ENCODE assay signal across 23 cellular contexts in the genomic region with DNA sequence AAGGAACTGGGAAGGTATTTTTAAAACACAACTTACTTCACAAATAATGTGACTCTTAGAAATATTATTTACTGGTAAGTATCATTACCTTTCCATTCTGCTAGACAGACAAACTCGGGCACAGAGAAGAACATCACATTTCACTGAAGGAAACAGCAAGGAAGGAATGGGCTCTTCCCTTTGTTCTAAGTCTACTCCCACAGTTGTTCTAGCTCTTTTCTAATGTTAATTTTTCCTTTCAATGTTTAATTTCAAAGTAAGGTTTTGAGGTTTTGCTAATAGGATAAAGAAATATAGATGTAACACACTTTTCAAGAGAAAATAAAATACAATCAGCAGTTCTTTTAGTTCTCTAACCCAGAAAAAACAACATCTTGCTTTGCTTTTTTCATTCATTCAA. TPM values are rescaled to one million over a fixed set of nuclear protein-coding genes. Genes with fewer than 3 reads are reported as not detected.
"Had no signal": no experiment of that assay in that cellular context is flagged by ENCODE, and none has a peak within 500 bp of the region (broad histone marks: within the 10 kb centered on the region; RNA-seq: fewer than 3 reads in every experiment).

No MANE protein-coding gene starts in this region.

- H3K36me3 ChIP-seq: tibial artery had no signal

- H3K4me3 Mint-ChIP-seq: activated B cell treated with CpG ODN at 0.5 μM for 24 hours; activated CD4-positive, alpha-beta memory T cell treated with anti-CD3 and anti-CD28 coated beads, Interleukin-2, amount 10 ng/mL, durations not matched to agents 7 days and 5 days; activated CD4-positive, alpha-beta T cell treated with anti-CD3 and anti-CD28 coated beads for 36 hours; activated naive CD4-positive, alpha-beta T cell treated with anti-CD3 and anti-CD28 coated beads, Interleukin-2, amount 10 ng/mL, durations not matched to agents 7 days and 5 days; activated naive CD8-positive, alpha-beta T cell treated with anti-CD3 and anti-CD28 coated beads, Interleukin-2, amount 50 U/mL, for 24 hours; activated T-cell treated with anti-CD3 and anti-CD28 coated beads, Interleukin-2, amount 50 U/mL, for 72 hours; dendritic cell treated with granulocyte-macrophage colony-stimulating factor and Interleukin-4, amounts not matched to agents 40 ng/mL and 50 ng/mL, for 4 days; natural killer cell; stimulated activated effector memory CD8-positive, alpha-beta T cell treated with anti-CD3 and anti-CD28 coated beads, Interleukin-12 subunit alpha, Interleukin-12 subunit beta, amount 100 ng/mL, for 72 hours; T-helper 17 cell had no signal

- H3K4me1 ChIP-seq: foreskin keratinocyte had no signal

- DNase-seq: activated B cell treated with CpG ODN at 0.5 μM for 24 hours; activated CD4-positive, alpha-beta memory T cell treated with anti-CD3 and anti-CD28 coated beads, Interleukin-2, amount 10 ng/mL, durations not matched to agents 7 days and 5 days; activated CD4-positive, alpha-beta T cell treated with anti-CD3 and anti-CD28 coated beads for 36 hours; activated effector memory CD4-positive, alpha-beta T cell treated with anti-CD3 and anti-CD28 coated beads, Interleukin-2, amount 50 U/mL, for 16 hours; activated naive CD4-positive, alpha-beta T cell treated with anti-CD3 and anti-CD28 coated beads, Interleukin-2, amount 10 ng/mL, durations not matched to agents 7 days and 5 days; activated naive CD8-positive, alpha-beta T cell treated with anti-CD3 and anti-CD28 coated beads, Interleukin-2, amount 50 U/mL, for 24 hours; activated T-cell treated with anti-CD3 and anti-CD28 coated beads, Interleukin-2, amount 50 U/mL, for 72 hours; body of pancreas; effector CD4-positive, alpha-beta T cell; foreskin keratinocyte; hypothalamus; natural killer cell; stimulated activated CD4-positive, alpha-beta T cell treated with anti-CD3 and anti-CD28 coated beads, Interleukin-2, amount 100 ng/mL, for 24 hours; T-helper 17 cell; tibial artery had no signal

- H3K4me1 Mint-ChIP-seq: activated B cell treated with CpG ODN at 0.5 μM for 24 hours; activated CD4-positive, alpha-beta memory T cell treated with anti-CD3 and anti-CD28 coated beads, Interleukin-2, amount 10 ng/mL, durations not matched to agents 7 days and 5 days; activated CD4-positive, alpha-beta T cell treated with anti-CD3 and anti-CD28 coated beads for 36 hours; activated naive CD4-positive, alpha-beta T cell treated with anti-CD3 and anti-CD28 coated beads, Interleukin-2, amount 10 ng/mL, durations not matched to agents 7 days and 5 days; activated naive CD8-positive, alpha-beta T cell treated with anti-CD3 and anti-CD28 coated beads, Interleukin-2, amount 50 U/mL, for 24 hours; natural killer cell; stimulated activated effector memory CD8-positive, alpha-beta T cell treated with anti-CD3 and anti-CD28 coated beads, Interleukin-12 subunit alpha, Interleukin-12 subunit beta, amount 100 ng/mL, for 72 hours; T-helper 17 cell had no signal

- H3K9me3 Mint-ChIP-seq: activated B cell treated with CpG ODN at 0.5 μM for 24 hours; activated CD4-positive, alpha-beta memory T cell treated with anti-CD3 and anti-CD28 coated beads, Interleukin-2, amount 10 ng/mL, durations not matched to agents 7 days and 5 days; activated naive CD4-positive, alpha-beta T cell treated with anti-CD3 and anti-CD28 coated beads, Interleukin-2, amount 10 ng/mL, durations not matched to agents 7 days and 5 days; activated naive CD8-positive, alpha-beta T cell treated with anti-CD3 and anti-CD28 coated beads, Interleukin-2, amount 50 U/mL, for 24 hours; activated T-cell treated with anti-CD3 and anti-CD28 coated beads, Interleukin-2, amount 50 U/mL, for 72 hours; dendritic cell treated with granulocyte-macrophage colony-stimulating factor and Interleukin-4, amounts not matched to agents 40 ng/mL and 50 ng/mL, for 4 days; mesothelial cell of epicardium; natural killer cell; stimulated activated effector memory CD8-positive, alpha-beta T cell treated with anti-CD3 and anti-CD28 coated beads, Interleukin-12 subunit alpha, Interleukin-12 subunit beta, amount 100 ng/mL, for 72 hours had no signal

- H3K36me3 Mint-ChIP-seq: activated naive CD4-positive, alpha-beta T cell treated with anti-CD3 and anti-CD28 coated beads, Interleukin-2, amount 10 ng/mL, durations not matched to agents 7 days and 5 days; mesothelial cell of epicardium; natural killer cell; stimulated activated effector memory CD8-positive, alpha-beta T cell treated with anti-CD3 and anti-CD28 coated beads, Interleukin-12 subunit alpha, Interleukin-12 subunit beta, amount 100 ng/mL, for 72 hours had no signal

- H3K27ac ChIP-seq: body of pancreas, foreskin keratinocyte had no signal

- ATAC-seq: activated CD4-positive, alpha-beta T cell treated with anti-CD3 and anti-CD28 coated beads for 36 hours; activated naive CD8-positive, alpha-beta T cell treated with anti-CD3 and anti-CD28 coated beads, Interleukin-2, amount 50 U/mL, for 24 hours; activated T-cell treated with anti-CD3 and anti-CD28 coated beads, Interleukin-2, amount 50 U/mL, for 72 hours; body of pancreas; foreskin keratinocyte; natural killer cell; stimulated activated effector memory CD8-positive, alpha-beta T cell treated with anti-CD3 and anti-CD28 coated beads, Interleukin-12 subunit alpha, Interleukin-12 subunit beta, amount 100 ng/mL, for 72 hours; T-helper 17 cell had no signal

- FAIRE-seq: endometrium, keratinocyte, urothelium cell line had no signal

- H3K9me3 ChIP-seq: body of pancreas, tibial artery had no signal

- H3K4me3 ChIP-seq: body of pancreas, lung, tibial artery had no signal

- H3K27me3 ChIP-seq: body of pancreas, tibial artery had no signal

- H3K27ac Mint-ChIP-seq: activated B cell treated with CpG ODN at 0.5 μM for 24 hours; activated CD4-positive, alpha-beta memory T cell treated with anti-CD3 and anti-CD28 coated beads, Interleukin-2, amount 10 ng/mL, durations not matched to agents 7 days and 5 days; activated CD4-positive, alpha-beta T cell treated with anti-CD3 and anti-CD28 coated beads for 36 hours; activated naive CD4-positive, alpha-beta T cell treated with anti-CD3 and anti-CD28 coated beads, Interleukin-2, amount 10 ng/mL, durations not matched to agents 7 days and 5 days; activated naive CD8-positive, alpha-beta T cell treated with anti-CD3 and anti-CD28 coated beads, Interleukin-2, amount 50 U/mL, for 24 hours; activated T-cell treated with anti-CD3 and anti-CD28 coated beads, Interleukin-2, amount 50 U/mL, for 72 hours; dendritic cell treated with granulocyte-macrophage colony-stimulating factor and Interleukin-4, amounts not matched to agents 40 ng/mL and 50 ng/mL, for 4 days; natural killer cell; progenitor cell of endocrine pancreas; stimulated activated effector memory CD8-positive, alpha-beta T cell treated with anti-CD3 and anti-CD28 coated beads, Interleukin-12 subunit alpha, Interleukin-12 subunit beta, amount 100 ng/mL, for 72 hours; T-helper 17 cell had no signal

RNA-seq across cellular contexts. Expression of a gene that starts 7.0 kb away (rescaled TPM):
- total RNA-seq: activated B cell treated with CpG ODN at 0.5 μM for 24 hours; activated CD4-positive, alpha-beta T cell treated with anti-CD3 and anti-CD28 coated beads for 36 hours had no signal
